ENCODE assay signal across 10 cellular contexts in genomic region chr11:65213322-65214211, GRCh38. TPM values are rescaled to one million over a fixed set of nuclear protein-coding genes. Genes with fewer than 3 reads are reported as not detected.
A peak's percentile ranks its signal among the peaks of the same experiment; 100 is the strongest.
DNase-seq lines count a peak whose midpoint lies in the region; ATAC-seq lines count a peak whose summit lies in the region.
"Had no signal": no experiment of that assay in that cellular context is flagged by ENCODE, and none has a peak within 500 bp of the region (broad histone marks: within the 10 kb centered on the region; RNA-seq: fewer than 3 reads in every experiment).

No MANE protein-coding gene starts in this region.

- H3K9me3 Mint-ChIP-seq in stimulated activated memory B cell treated with anti-CD40 and anti-IgM and Interleukin-4, amounts not matched to agents 10 μg/mL and 1 μg/mL and 100 μg/mL, for 72 hours: peaks cover 4% of the 10 kb centered on the region

- H3K4me1 ChIP-seq in NT2/D1 (ENCODE audit: insufficient read depth, insufficient read length): peaks cover 37% of the 10 kb centered on the region

- no peaks in the 10 kb centered on the region for H3K27me3 ChIP-seq in NT2/D1 (ENCODE audit: insufficient read depth, insufficient read length)

- H3K9me3 ChIP-seq in NT2/D1 (ENCODE audit: insufficient read depth, low read length): no peaks in the 10 kb centered on the region

- intact Hi-C loops in left cardiac atrium (cut with DNase I): no loop called here

- peaks cover 5% of the 10 kb centered on the region for H3K27me3 Mint-ChIP-seq in stimulated activated memory B cell treated with anti-CD40 and anti-IgM and Interleukin-4, amounts not matched to agents 10 μg/mL and 1 μg/mL and 100 μg/mL, for 72 hours

- peak; percentile 42 to 46 for ATAC-seq in activated CD4-positive, CD25-positive, alpha-beta regulatory T cell treated with anti-CD3 and anti-CD28 coated beads, Interleukin-2, amount 50 U/mL, for 24 hours
- ATAC-seq in left cardiac atrium: peak; percentile 7 to 19
- ATAC-seq in stimulated activated memory B cell treated with anti-CD40 and anti-IgM and Interleukin-4, amounts not matched to agents 10 μg/mL and 1 μg/mL and 100 μg/mL, for 72 hours: peak; percentile 34

- no peak overlapping the region for H3K27ac Mint-ChIP-seq in stimulated activated memory B cell treated with anti-CD40 and anti-IgM and Interleukin-4, amounts not matched to agents 10 μg/mL and 1 μg/mL and 100 μg/mL, for 72 hours

- H3K4me3 ChIP-seq in NT2/D1 (ENCODE audit: insufficient read length, low read depth): no peak overlapping the region

- H3K4me3 Mint-ChIP-seq in stimulated activated memory B cell treated with anti-CD40 and anti-IgM and Interleukin-4, amounts not matched to agents 10 μg/mL and 1 μg/mL and 100 μg/mL, for 72 hours: no peak overlapping the region

- H3K9ac ChIP-seq in NT2/D1 (ENCODE audit: insufficient read length, low read depth): peak overlapping the region; percentile 47

- peaks cover 45% of the 10 kb centered on the region for H3K36me3 ChIP-seq in NT2/D1 (ENCODE audit: insufficient read depth, insufficient read length, low read length)

- peaks cover 26% of the 10 kb centered on the region for H3K4me1 Mint-ChIP-seq in stimulated activated memory B cell treated with anti-CD40 and anti-IgM and Interleukin-4, amounts not matched to agents 10 μg/mL and 1 μg/mL and 100 μg/mL, for 72 hours

- DNase-seq in activated CD4-positive, CD25-positive, alpha-beta regulatory T cell treated with anti-CD3 and anti-CD28 coated beads, Interleukin-2, amount 50 U/mL, for 72 hours: no peak
- DNase-seq in NT2/D1 (ENCODE audit: low read depth, low spot score) (peak; percentile 77), left cardiac atrium (no peak), putamen (ENCODE audit: low spot score) (no peak), Kasumi-1 (lab: John Stamatoyannopoulos, UW) (no peak), HuH-7 (ENCODE audit: low spot score) (no peak)
- DNase-seq: NCI-H226 had no signal

- peaks cover 43% of the 10 kb centered on the region for H3K36me3 Mint-ChIP-seq in stimulated activated memory B cell treated with anti-CD40 and anti-IgM and Interleukin-4, amounts not matched to agents 10 μg/mL and 1 μg/mL and 100 μg/mL, for 72 hours

RNA-seq across cellular contexts. Expression of gene CAPN1, which starts 31.8 kb away (rescaled TPM):
- total RNA-seq in left cardiac atrium: 10 to 100 TPM; 86.9 to 92.4 TPM

RNA-seq across cellular contexts. Expression of gene SPDYC, which starts 43.5 kb away (rescaled TPM):
- not detected for total RNA-seq in left cardiac atrium
- total RNA-seq: dermis microvascular lymphatic vessel endothelial cell had no signal

RNA-seq across cellular contexts. Expression of gene POLA2, which starts 48.2 kb away (rescaled TPM):
- 1 to 10 TPM; 5.3 to 7.3 TPM for total RNA-seq in left cardiac atrium
